ENCODE assay signal across 8 cellular contexts in genomic region chr1:26111530-26112406, GRCh38. TPM values are rescaled to one million over a fixed set of nuclear protein-coding genes. Genes with fewer than 3 reads are reported as not detected.
DNase-seq lines count a peak whose midpoint lies in the region; ATAC-seq and TF ChIP-seq lines count a peak whose summit lies in the region.

Gene PDIK1L, plus strand, starts transcription at chr1:26111824. Its CDS starts 2,485 bp downstream, at chr1:26114309.

- H3K79me2 ChIP-seq in osteoblast (ENCODE audit: insufficient read depth, low read length) = peaks cover 24% of the 10 kb centered on the region

- H3K27ac ChIP-seq in osteoblast (ENCODE audit: low read depth, low read length) (peak within 1 kb of the TSS; percentile 68), testis (peak within 1 kb of the TSS; percentile 89 to 90)

- peaks cover 32% of the 10 kb centered on the region for H3K4me1 Mint-ChIP-seq in activated naive CD4-positive, alpha-beta T cell treated with anti-CD3 and anti-CD28 coated beads, Interleukin-2, amount 50 U/mL, for 24 hours

- no peaks in the 10 kb centered on the region for H3K27me3 Mint-ChIP-seq in activated naive CD4-positive, alpha-beta T cell treated with anti-CD3 and anti-CD28 coated beads, Interleukin-2, amount 50 U/mL, for 24 hours

- H3K36me3 Mint-ChIP-seq in activated naive CD4-positive, alpha-beta T cell treated with anti-CD3 and anti-CD28 coated beads, Interleukin-2, amount 50 U/mL, for 24 hours = peaks cover 1% of the 10 kb centered on the region

- 1% methylated on average over 61 of the region's 96 CpGs; no CpG with 5 or more reads in 1 of the 2 donors for WGBS in testis, 2 donors

- H3K36me3 ChIP-seq in osteoblast (ENCODE audit: insufficient read depth, low read length) (peaks cover 13% of the 10 kb centered on the region), testis (ENCODE audit: low read depth, missing control alignments) (no peaks in the 10 kb centered on the region)

- peak within 1 kb of the TSS; percentile 96 for H3K27ac Mint-ChIP-seq in activated naive CD4-positive, alpha-beta T cell treated with anti-CD3 and anti-CD28 coated beads, Interleukin-2, amount 50 U/mL, for 24 hours

- ATAC-seq in HG02623 (IDR thresholded peaks at IDR 0.05; ENCODE audit: unreplicated experiment) = peak; percentile 60

- DNase-seq in NCI-H1105 (lab: John Stamatoyannopoulos, UW) (peak; percentile 94), SKM-1 (lab: John Stamatoyannopoulos, UW; ENCODE audit: unreplicated experiment) (peak; percentile 88), glomerular visceral epithelial cell (ENCODE audit: extremely low spot score) (peak; percentile 96), osteoblast (ENCODE audit: insufficient read length, low spot score, missing footprints) (peak; percentile 99), testis (peak; percentile 93)

- peak within 1 kb of the TSS; percentile 100 for H2AFZ ChIP-seq in osteoblast (ENCODE audit: low read length)

- no peaks in the 10 kb centered on the region for H3K27me3 ChIP-seq in osteoblast (ENCODE audit: insufficient read depth, low read length)
- no peaks in the 10 kb centered on the region for H3K27me3 ChIP-seq in testis

- H3K9me3 Mint-ChIP-seq in activated naive CD4-positive, alpha-beta T cell treated with anti-CD3 and anti-CD28 coated beads, Interleukin-2, amount 50 U/mL, for 24 hours = no peaks in the 10 kb centered on the region

- peak within 1 kb of the TSS; percentile 99 for H3K4me2 ChIP-seq in osteoblast (ENCODE audit: insufficient read depth, low read length)

- no peaks in the 10 kb centered on the region for H4K20me1 ChIP-seq in osteoblast (ENCODE audit: insufficient read depth, low read length)

- TF ChIP-seq CTCF in osteoblast (IDR thresholded peaks at IDR 0.05; ENCODE audit: extremely low read depth, low read depth, low read length) (no peak), testis (IDR thresholded peaks at IDR 0.05) (peak in 2 of 3 experiments; percentile 16 to 19)

- H3K4me3 Mint-ChIP-seq in activated naive CD4-positive, alpha-beta T cell treated with anti-CD3 and anti-CD28 coated beads, Interleukin-2, amount 50 U/mL, for 24 hours = peak within 1 kb of the TSS; percentile 96

- intact Hi-C loops in testis (cut with DNase I; ENCODE audit: low total_unique reads) = loop anchor here (10.0 kb wide), 1 partner anchor 53 kb away; the partner anchor contains the start of genes C1orf232 and ZNF593

- TF ChIP-seq POLR2A in testis (IDR thresholded peaks at IDR 0.05) = peak; percentile 37

- H3K9me3 ChIP-seq in osteoblast (ENCODE audit: low read depth, low read length) = no peaks in the 10 kb centered on the region
- H3K9me3 ChIP-seq in testis = no peaks in the 10 kb centered on the region

- H3K4me3 ChIP-seq in GM08714 (ENCODE audit: low read length) = peak within 1 kb of the TSS; percentile 86
- H3K4me3 ChIP-seq in osteoblast (ENCODE audit: insufficient read depth, low read length) = peak within 1 kb of the TSS; percentile 99
- H3K4me3 ChIP-seq in testis = peak within 1 kb of the TSS; percentile 94 to 100

- H3K4me1 ChIP-seq in osteoblast (ENCODE audit: insufficient read depth, low read length) (peaks cover 15% of the 10 kb centered on the region), testis (peaks cover 7% of the 10 kb centered on the region)

RNA-seq across cellular contexts. Expression of gene PDIK1L, which starts in this region (rescaled TPM):
- total RNA-seq in osteoblast (6.5 TPM in 2 replicates), testis (10 to 100 TPM in 1 of 2 donors, 1 to 10 TPM in 1; 9.9 to 11.7 TPM)
- polyA plus RNA-seq in testis (ENCODE audit: insufficient read depth, low read depth, low replicate concordance) = 7.0 TPM

Comparison
In these comparisons a context has a peak if more than half of its experiments do, and no peak if none do; other contexts are left out.
1. Peak in every context shown above with its lines: DNase-seq, ATAC-seq, H3K4me3 ChIP-seq and H3K27ac ChIP-seq.